Comparison of ENCODE assay signal across 24 cellular contexts in genomic region chr3:101500208-101500607, GRCh38. TPM values are rescaled to one million over a fixed set of nuclear protein-coding genes. Genes with fewer than 3 reads are reported as not detected.
A peak's percentile ranks its signal among the peaks of the same experiment; 100 is the strongest.
DNase-seq lines count a peak whose midpoint lies in the region; ATAC-seq, FAIRE-seq and TF ChIP-seq lines count a peak whose summit lies in the region.
"Had no signal": no experiment of that assay in that cellular context is flagged by ENCODE, and none has a peak within 500 bp of the region (broad histone marks: within the 10 kb centered on the region; RNA-seq: fewer than 3 reads in every experiment).

No MANE protein-coding gene starts in this region.

- 98% methylated on average over 1 of the region's 1 CpG for WGBS in HepG2 (ENCODE audit: low lambda C conversion rate)
- 92% methylated on average over 1 of the region's 1 CpG for WGBS in right lobe of liver (ENCODE audit: insufficient coverage, low coverage, low lambda C conversion rate, missing lambda C conversion rate)

- in situ Hi-C loops in HepG2 (cut with HindIII; ENCODE audit: extremely low pct_ligation_motif_present, low pct_unique_long_range_greater_than_20kb), result no loop called here

- TF ChIP-seq POLR2A in HepG2 (IDR thresholded peaks at IDR 0.05; ENCODE audit: insufficient read depth in 1 of 2, low read depth in 2 of 2, low read length in 2 of 2) (no peak), right lobe of liver (IDR thresholded peaks at IDR 0.05) (no peak), GM12892 (IDR thresholded peaks at IDR 0.05; ENCODE audit: low read depth, low read length) (no peak)

- H3K27ac Mint-ChIP-seq in WTC11, result no peak overlapping the region
- no peak overlapping the region for H3K27ac Mint-ChIP-seq in activated T-helper 17 cell treated with anti-CD3 and anti-CD28 coated beads, Interleukin-2, amount 50 U/mL, for 72 hours

- H3K36me3 Mint-ChIP-seq in WTC11, result no peaks in the 10 kb centered on the region
- H3K36me3 Mint-ChIP-seq in activated T-helper 17 cell treated with anti-CD3 and anti-CD28 coated beads, Interleukin-2, amount 50 U/mL, for 72 hours (ENCODE audit: low read depth), result peaks cover 68% of the 10 kb centered on the region

- POLR2A ChIA-PET in HepG2 (lab: Yijun Ruan, JAX) (no interaction called here), WTC11 (lab: Charles Lee) (no interaction called here)

- intact Hi-C loops in HepG2 (cut with micrococcal nuclease; ENCODE audit: unreplicated experiment), result no loop called here
- intact Hi-C loops in right lobe of liver (cut with DNase I), result no loop called here

- FAIRE-seq in HepG2 (lab: Jason Lieb, UNC), result no peak
- FAIRE-seq in GM12892 (lab: Jason Lieb, UNC), result peak; percentile 66
- FAIRE-seq: D721Med, G401.6, GM12891, GM18507, GM19239 had no signal

- H3K4me3 ChIP-seq in HepG2 (replicated peaks in 1 of 3; ENCODE audit: insufficient read depth in 1 of 3, low read depth in 2 of 3, low read length in 3 of 3), result no peak overlapping the region
- no peak overlapping the region for H3K4me3 ChIP-seq in right lobe of liver
- H3K4me3 ChIP-seq: BLaER1 had no signal

- no peak overlapping the region for H3K9ac ChIP-seq in HepG2 (ENCODE audit: insufficient read depth, low read depth, low read length)
- H3K9ac ChIP-seq: BLaER1 had no signal

- TF ChIP-seq EP300 in HepG2 (IDR thresholded peaks at IDR 0.05; ENCODE audit: low read depth in 2 of 2, low read length in 2 of 2) (no peak), HepG2 (CRISPR knock-in tag; IDR thresholded peaks at IDR 0.05; ENCODE audit: borderline replicate concordance) (no peak)

- H3K4me1 ChIP-seq in HepG2 (ENCODE audit: insufficient read depth, low read length), result no peaks in the 10 kb centered on the region
- no peaks in the 10 kb centered on the region for H3K4me1 ChIP-seq in right lobe of liver
- H3K4me1 ChIP-seq: BE2C, BLaER1, Caco-2 had no signal

- CTCF ChIA-PET in HepG2 (lab: Yijun Ruan, JAX; ENCODE audit: low intra/inter-chr PET ratio, low total read pairs), result no interaction called here
- CTCF ChIA-PET in WTC11 (lab: Charles Lee), result no interaction called here

- no peak overlapping the region for H3K4me2 ChIP-seq in HepG2 (ENCODE audit: low read depth, low read length)
- H3K4me2 ChIP-seq: BLaER1 had no signal

- TF ChIP-seq CTCF in HepG2 (CRISPR knock-in tag; IDR thresholded peaks at IDR 0.05) (no peak), right lobe of liver (IDR thresholded peaks at IDR 0.05) (no peak), WTC11 (IDR thresholded peaks at IDR 0.05) (no peak)

- H3K79me2 ChIP-seq in HepG2 (ENCODE audit: insufficient read depth, low read length), result no peaks in the 10 kb centered on the region

- no peaks in the 10 kb centered on the region for H4K20me1 ChIP-seq in HepG2 (ENCODE audit: insufficient read depth, low read length)

- no peak for DNase-seq in HepG2 (ENCODE audit: low spot score)
- no peak for DNase-seq in right lobe of liver
- DNase-seq in GM12892 (ENCODE audit: insufficient read length), result no peak
- DNase-seq in WTC11 (ENCODE audit: low spot score), result no peak
- DNase-seq: 8988T; ACHN; BE2C; C1 segment of cervical spinal cord; Caco-2; Calu3; CD4-positive, CD25-positive, alpha-beta regulatory T cell; CD8-positive, alpha-beta T cell; DMS79 treated with DMSO at 0.1 percent for 48 hours; GF-D8 had no signal

- no peaks in the 10 kb centered on the region for H3K27me3 Mint-ChIP-seq in WTC11 (ENCODE audit: low read depth)
- H3K27me3 Mint-ChIP-seq in activated T-helper 17 cell treated with anti-CD3 and anti-CD28 coated beads, Interleukin-2, amount 50 U/mL, for 72 hours, result no peaks in the 10 kb centered on the region
- H3K27me3 Mint-ChIP-seq: CD4-positive, CD25-positive, alpha-beta regulatory T cell had no signal

- H3K27me3 ChIP-seq in HepG2 (ENCODE audit: control insufficient read depth in 1 of 2, insufficient read depth in 2 of 2, low read length in 2 of 2) (no peaks in the 10 kb centered on the region), right lobe of liver (no peaks in the 10 kb centered on the region)
- H3K27me3 ChIP-seq: BE2C, BLaER1 had no signal

- no peak for TF ChIP-seq RAD21 in HepG2 (CRISPR knock-in tag; IDR thresholded peaks at IDR 0.05)

- H3K36me3 ChIP-seq in HepG2 (replicated peaks in 1 of 2; ENCODE audit: control insufficient read depth in 1 of 2, insufficient read depth in 2 of 2, low read length in 2 of 2), result no peaks in the 10 kb centered on the region
- no peaks in the 10 kb centered on the region for H3K36me3 ChIP-seq in right lobe of liver
- H3K36me3 ChIP-seq: BE2C had no signal

- peaks cover 10% of the 10 kb centered on the region for H3K4me1 Mint-ChIP-seq in WTC11
- peaks cover 17% of the 10 kb centered on the region for H3K4me1 Mint-ChIP-seq in activated T-helper 17 cell treated with anti-CD3 and anti-CD28 coated beads, Interleukin-2, amount 50 U/mL, for 72 hours

- H2AFZ ChIP-seq in HepG2 (ENCODE audit: low read length), result no peak overlapping the region

- H3K9me3 Mint-ChIP-seq in WTC11, result no peaks in the 10 kb centered on the region
- no peaks in the 10 kb centered on the region for H3K9me3 Mint-ChIP-seq in activated T-helper 17 cell treated with anti-CD3 and anti-CD28 coated beads, Interleukin-2, amount 50 U/mL, for 72 hours
- H3K9me3 Mint-ChIP-seq: CD4-positive, CD25-positive, alpha-beta regulatory T cell; CD8-positive, alpha-beta T cell had no signal

- ATAC-seq in HepG2 (no peak), right lobe of liver (no peak), WTC11 (no peak), GM21717 (IDR thresholded peaks at IDR 0.05; ENCODE audit: unreplicated experiment) (no peak), GM18511 (IDR thresholded peaks at IDR 0.05; ENCODE audit: unreplicated experiment) (no peak)
- ATAC-seq in activated T-helper 17 cell treated with anti-CD3 and anti-CD28 coated beads, Interleukin-2, amount 50 U/mL, for 72 hours (replicated peaks), result no peak
- ATAC-seq: CD8-positive, alpha-beta T cell had no signal

- H3K9me3 ChIP-seq in HepG2 (ENCODE audit: low read length), result no peaks in the 10 kb centered on the region
- H3K9me3 ChIP-seq in right lobe of liver, result no peaks in the 10 kb centered on the region
- H3K9me3 ChIP-seq: BE2C, BLaER1, Caco-2 had no signal

- H3K27ac ChIP-seq in HepG2 (ENCODE audit: extremely low read length, insufficient read depth, low read length) (no peak overlapping the region), right lobe of liver (no peak overlapping the region)
- H3K27ac ChIP-seq: BLaER1 had no signal

- BruUV-seq in HepG2 (replicated peaks; lab: Mats Ljungman, UMichigan), result no TSS peak

- H3K4me3 Mint-ChIP-seq in WTC11, result no peak overlapping the region
- no peak overlapping the region for H3K4me3 Mint-ChIP-seq in activated T-helper 17 cell treated with anti-CD3 and anti-CD28 coated beads, Interleukin-2, amount 50 U/mL, for 72 hours
- H3K4me3 Mint-ChIP-seq: CD14-positive monocyte; CD4-positive, CD25-positive, alpha-beta regulatory T cell; CD8-positive, alpha-beta T cell had no signal

TF ChIP-seq in HepG2, 621 proteins besides CTCF, POLR2A, EP300 and RAD21 (continues in another document):
- TF ChIP-seq, protein P1, sequence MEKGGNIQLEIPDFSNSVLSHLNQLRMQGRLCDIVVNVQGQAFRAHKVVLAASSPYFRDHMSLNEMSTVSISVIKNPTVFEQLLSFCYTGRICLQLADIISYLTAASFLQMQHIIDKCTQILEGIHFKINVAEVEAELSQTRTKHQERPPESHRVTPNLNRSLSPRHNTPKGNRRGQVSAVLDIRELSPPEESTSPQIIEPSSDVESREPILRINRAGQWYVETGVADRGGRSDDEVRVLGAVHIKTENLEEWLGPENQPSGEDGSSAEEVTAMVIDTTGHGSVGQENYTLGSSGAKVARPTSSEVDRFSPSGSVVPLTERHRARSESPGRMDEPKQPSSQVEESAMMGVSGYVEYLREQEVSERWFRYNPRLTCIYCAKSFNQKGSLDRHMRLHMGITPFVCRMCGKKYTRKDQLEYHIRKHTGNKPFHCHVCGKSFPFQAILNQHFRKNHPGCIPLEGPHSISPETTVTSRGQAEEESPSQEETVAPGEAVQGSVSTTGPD (CRISPR knock-in tag; IDR thresholded peaks at IDR 0.05), result no peak

TF ChIP-seq in WTC11, 78 proteins besides CTCF, POLR2A, EP300 and RAD21:
- TF ChIP-seq SOX15 (CRISPR knock-in tag; IDR thresholded peaks at IDR 0.05) (no peak), TEAD4 (CRISPR knock-in tag; IDR thresholded peaks at IDR 0.05) (no peak), SMAD4 (CRISPR knock-in tag; IDR thresholded peaks at IDR 0.05) (no peak), ZNF121 (CRISPR knock-in tag; IDR thresholded peaks at IDR 0.05) (peak; percentile 73), GTF2I (CRISPR knock-in tag; conservative IDR thresholded peaks at IDR 0.05) (0 out of 2 replicates have a peak, but pooled peaks have one; percentile 35)

RNA-seq across cellular contexts. Expression of gene SENP7, which starts 12.8 kb away (rescaled TPM):
- total RNA-seq in HepG2 (2016; rRNA removed; fragmentation: Illumina TruSeq; extraction: Trizol), result 10.0 and 10.3 TPM in 2 replicates
- 1.3 and 1.9 TPM in 2 replicates for total RNA-seq in HepG2 (2016; cell fraction: cytosol; rRNA removed; fragmentation: Illumina TruSeq; extraction: Trizol; ENCODE audit: low read depth)
- total RNA-seq in HepG2 (2016; cell fraction: insoluble cytoplasmic fraction; rRNA removed; fragmentation: Illumina TruSeq; extraction: Trizol), result 10.8 and 11.2 TPM in 2 replicates
- 2.2 and 3.4 TPM in 2 replicates for total RNA-seq in HepG2 (2016; cell fraction: membrane; rRNA removed; fragmentation: Illumina TruSeq; extraction: Trizol)
- total RNA-seq in HepG2 (2016; cell fraction: nucleus; rRNA removed; fragmentation: Illumina TruSeq; extraction: Trizol), result 22.1 and 23.4 TPM in 2 replicates
- 9.1 and 10.4 TPM in 2 replicates for polyA plus RNA-seq in HepG2 (2011; rRNA removed)
- 1.7 and 2.6 TPM in 2 replicates for polyA plus RNA-seq in HepG2 (2011; cell fraction: cytosol; rRNA removed)
- polyA plus RNA-seq in HepG2 (2011; cell fraction: nucleus; rRNA removed), result 14.9 and 23.6 TPM in 2 replicates
- polyA plus RNA-seq in HepG2 (2012), result 9.9 and 11.9 TPM in 2 replicates
- 0.11 and 0.23 TPM in 2 replicates for polyA plus RNA-seq in HepG2 (2016; cell fraction: cytosol; fragmentation: Illumina TruSeq; extraction: Trizol; ENCODE audit: low read depth)
- polyA plus RNA-seq in HepG2 (2016; cell fraction: insoluble cytoplasmic fraction; fragmentation: Illumina TruSeq; extraction: Trizol; ENCODE audit: low read depth), result 5.3 and 5.9 TPM in 2 replicates
- polyA plus RNA-seq in HepG2 (2016; cell fraction: membrane; fragmentation: Illumina TruSeq; extraction: Trizol; ENCODE audit: low read depth), result 0.72 and 0.73 TPM in 2 replicates
- polyA plus RNA-seq in HepG2 (2016; cell fraction: nucleus; fragmentation: Illumina TruSeq; extraction: Trizol; ENCODE audit: insufficient read depth, low read depth), result 27.4 and 29.8 TPM in 2 replicates
- 2.9 and 12.0 TPM in 2 replicates for polyA minus RNA-seq in HepG2 (2011; rRNA and poly(A)+ RNA removed; ENCODE audit: low replicate concordance)
- polyA minus RNA-seq in HepG2 (2011; cell fraction: cytosol; rRNA and poly(A)+ RNA removed), result 5.9 and 6.9 TPM in 2 replicates
- 81.1 and 99.0 TPM in 2 replicates for polyA minus RNA-seq in HepG2 (2011; cell fraction: nucleus; rRNA and poly(A)+ RNA removed)
- total RNA-seq in right lobe of liver, result 1 to 10 TPM; 3.8 to 7.2 (median 5.7) TPM
- polyA plus RNA-seq in GM12892 (2012; ENCODE audit: missing spikeins), result 11.3 TPM
- total RNA-seq in WTC11 (2021), result 9.6 to 10.5 TPM (median 10.2 TPM) in 3 replicates
- 10 to 100 TPM; 16.5 to 26.8 TPM for total RNA-seq in activated T-helper 17 cell treated with anti-CD3 and anti-CD28 coated beads, Interleukin-2, amount 50 U/mL, for 72 hours

Comparison
In these comparisons a context has a peak if more than half of its experiments do, and no peak if none do; other contexts are left out.
1. Of the 50 proteins assayed by ChIP-seq in both HepG2 and WTC11: peak only in HepG2: none; only in WTC11: none; in both: ZNF121; in neither: 49.